11 cellular contexts compared by ENCODE assay signal in the genomic region with DNA sequence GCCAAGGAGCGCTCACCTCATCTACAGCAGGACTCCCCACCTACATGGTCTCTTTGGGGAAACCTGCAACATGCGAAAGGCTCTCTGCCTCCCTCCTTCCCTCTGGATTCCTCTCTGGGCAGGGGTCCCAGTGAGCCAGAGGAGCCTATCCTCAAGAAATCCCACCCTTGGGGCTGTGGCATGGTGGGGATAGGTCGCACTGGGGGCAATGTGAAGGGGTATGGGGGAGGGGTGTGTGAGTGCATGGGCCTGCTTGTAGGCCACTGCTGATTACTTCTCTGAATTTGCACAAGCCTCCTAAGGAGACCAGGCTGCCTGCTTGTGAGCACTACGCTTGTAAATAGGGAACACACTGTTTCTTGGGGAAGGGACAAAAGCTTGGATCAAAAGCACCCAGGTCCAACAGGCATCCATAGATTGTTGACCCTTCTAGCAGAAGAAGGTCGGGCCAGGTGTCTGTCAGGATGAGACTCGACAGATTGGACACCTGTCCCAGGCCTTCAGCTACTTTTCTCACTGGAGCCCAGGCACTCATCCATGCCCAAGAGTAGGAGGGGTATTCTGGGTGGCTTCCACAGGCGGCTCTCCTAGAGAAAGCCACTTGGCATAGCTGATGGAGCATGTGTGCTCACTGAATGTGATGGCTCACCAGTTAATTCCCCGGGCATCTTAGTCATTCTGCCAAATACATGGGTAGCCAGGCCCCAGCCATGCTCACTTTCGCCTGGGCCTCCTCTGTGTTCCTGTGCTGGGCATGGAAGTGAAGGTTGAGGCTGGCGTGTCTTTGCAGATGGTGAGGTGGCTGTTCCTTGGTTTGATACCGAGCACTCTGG.
A peak's percentile ranks its signal among the peaks of the same experiment; 100 is the strongest.
DNase-seq lines count a peak whose midpoint lies in the region; ATAC-seq, FAIRE-seq and TF ChIP-seq lines count a peak whose summit lies in the region.
"Had no signal": no experiment of that assay in that cellular context is flagged by ENCODE, and none has a peak within 500 bp of the region (broad histone marks: within the 10 kb centered on the region; RNA-seq: fewer than 3 reads in every experiment).

No MANE protein-coding gene starts in this region.

- H3K4me1 Mint-ChIP-seq in CD8-positive, alpha-beta T cell (ENCODE audit: low read depth) = peaks cover 31% of the 10 kb centered on the region
- H3K4me1 Mint-ChIP-seq in IgD-negative memory B cell = peaks cover 21 to 44% (median 29%) of the 10 kb centered on the region in 3 donors

- no peak for TF ChIP-seq POLR2A in esophagus muscularis mucosa (IDR thresholded peaks at IDR 0.05; ENCODE audit: low read depth)

- no peak for TF ChIP-seq EP300 in esophagus muscularis mucosa (IDR thresholded peaks at IDR 0.05)

- TF ChIP-seq CTCF in CD8-positive, alpha-beta T cell (IDR thresholded peaks at IDR 0.05) = no peak
- TF ChIP-seq CTCF in esophagus muscularis mucosa (IDR thresholded peaks at IDR 0.05) = no peak

- no peaks in the 10 kb centered on the region for H3K27me3 Mint-ChIP-seq in CD8-positive, alpha-beta T cell (ENCODE audit: low read depth)
- no peaks in the 10 kb centered on the region for H3K27me3 Mint-ChIP-seq in IgD-negative memory B cell
- H3K27me3 Mint-ChIP-seq: activated T-helper 17 cell treated with anti-CD3 and anti-CD28 coated beads, Interleukin-2, amount 50 U/mL, for 72 hours had no signal

- peaks cover 27% of the 10 kb centered on the region for H3K36me3 Mint-ChIP-seq in CD8-positive, alpha-beta T cell
- peaks cover 2% of the 10 kb centered on the region for H3K36me3 Mint-ChIP-seq in IgD-negative memory B cell

- H3K9me3 Mint-ChIP-seq in CD8-positive, alpha-beta T cell = no peaks in the 10 kb centered on the region
- no peaks in the 10 kb centered on the region for H3K9me3 Mint-ChIP-seq in IgD-negative memory B cell
- H3K9me3 Mint-ChIP-seq: activated T-helper 17 cell treated with anti-CD3 and anti-CD28 coated beads, Interleukin-2, amount 50 U/mL, for 72 hours; T-helper 1 cell treated with Interleukin-12 subunit alpha and Interleukin-12 subunit beta and Interleukin-4 antibody, amounts not matched to agents 30 μg/mL and 1 μg/mL, for 36 hours had no signal

- WGBS in esophagus muscularis mucosa = 82% methylated on average over 9 of the region's 11 CpGs
- 78 to 91% (median 91%) methylated on average over 10 to 11 of the region's 11 CpGs for WGBS in small intestine, 3 donors

- no peaks in the 10 kb centered on the region for H3K9me3 ChIP-seq in CD8-positive, alpha-beta T cell (ENCODE audit: low read length)
- no peaks in the 10 kb centered on the region for H3K9me3 ChIP-seq in endocrine pancreas (ENCODE audit: control insufficient read depth, low read length)
- no peaks in the 10 kb centered on the region for H3K9me3 ChIP-seq in esophagus muscularis mucosa
- H3K9me3 ChIP-seq in small intestine (ENCODE audit: control insufficient read depth, low read depth) = no peaks in the 10 kb centered on the region
- H3K9me3 ChIP-seq: pancreas had no signal

- no peak for DNase-seq in CD8-positive, alpha-beta T cell
- DNase-seq in posterior vena cava (ENCODE audit: low spot score) = peak; percentile 54
- DNase-seq in OCI-M1 (lab: John Stamatoyannopoulos, UW) = no peak
- no peak for DNase-seq in dermis blood vessel endothelial cell
- no peak for DNase-seq in esophagus muscularis mucosa (ENCODE audit: extremely low spot score)
- DNase-seq in small intestine = no peak

- peak overlapping the region; percentile 71 for H3K27ac Mint-ChIP-seq in CD8-positive, alpha-beta T cell
- peak overlapping the region; percentile 70 to 91 (median 86) for H3K27ac Mint-ChIP-seq in IgD-negative memory B cell
- H3K27ac Mint-ChIP-seq: activated T-helper 17 cell treated with anti-CD3 and anti-CD28 coated beads, Interleukin-2, amount 50 U/mL, for 72 hours; T-helper 1 cell treated with Interleukin-12 subunit alpha and Interleukin-12 subunit beta and Interleukin-4 antibody, amounts not matched to agents 30 μg/mL and 1 μg/mL, for 36 hours had no signal

- FAIRE-seq in small intestine (lab: Jason Lieb, UNC) = no peak

- intact Hi-C loops in CD8-positive, alpha-beta T cell (cut with DNase I, micrococcal nuclease) = loop anchor here (1.0 to 10.0 kb wide), 5 partner anchors 42 to 791 kb away; a partner anchor contains a TSS
- intact Hi-C loops in posterior vena cava (cut with DNase I) = loop anchor here in 1 of 2 donors (10.0 kb wide), 1 partner anchor 171 kb away; no protein-coding TSS in a partner anchor
- intact Hi-C loops in esophagus muscularis mucosa (cut with DNase I) = no loop called here

- no peak overlapping the region for H3K27ac ChIP-seq in CD8-positive, alpha-beta T cell (ENCODE audit: low read depth, low read length)
- H3K27ac ChIP-seq in esophagus muscularis mucosa (replicated peaks in 1 of 4) (peak overlapping the region in 1 of 4 donors; percentile 86), small intestine (ENCODE audit: low read depth in 1 of 2, low read length in 1 of 2) (no peak overlapping the region)

- no peak for ATAC-seq in CD8-positive, alpha-beta T cell

- H3K36me3 ChIP-seq in CD8-positive, alpha-beta T cell (ENCODE audit: insufficient read depth, low read length) = no peaks in the 10 kb centered on the region
- no peaks in the 10 kb centered on the region for H3K36me3 ChIP-seq in endocrine pancreas (ENCODE audit: control insufficient read depth, insufficient read depth, low read length)
- no peaks in the 10 kb centered on the region for H3K36me3 ChIP-seq in esophagus muscularis mucosa
- no peaks in the 10 kb centered on the region for H3K36me3 ChIP-seq in small intestine (ENCODE audit: control insufficient read depth in 2 of 2, insufficient read depth in 2 of 2, low read length in 2 of 2)
- H3K36me3 ChIP-seq: pancreas had no signal

- CTCF ChIA-PET in CD8-positive, alpha-beta T cell (lab: Charles Lee) = interaction anchor here (1.2 to 1.3 kb wide), 2 partner anchors 42 to 174 kb away, joined by 3 to 10 read pairs; no protein-coding TSS in a partner anchor

- POLR2A ChIA-PET in CD8-positive, alpha-beta T cell (lab: Charles Lee) = no interaction called here

- H3K4me1 ChIP-seq in CD8-positive, alpha-beta T cell (ENCODE audit: insufficient read depth, low read length) = peaks cover 23% of the 10 kb centered on the region
- H3K4me1 ChIP-seq in endocrine pancreas (ENCODE audit: control insufficient read depth, insufficient read depth, low read length) = no peaks in the 10 kb centered on the region
- peaks cover 4 to 22% (median 10%) of the 10 kb centered on the region in 4 donors for H3K4me1 ChIP-seq in esophagus muscularis mucosa
- H3K4me1 ChIP-seq in small intestine (ENCODE audit: control insufficient read depth in 2 of 2, insufficient read depth in 1 of 2, low read depth in 1 of 2, low read length in 1 of 2) = no peaks in the 10 kb centered on the region
- H3K4me1 ChIP-seq: pancreas had no signal

- no peak overlapping the region for H3K4me3 ChIP-seq in CD8-positive, alpha-beta T cell (ENCODE audit: low read depth, low read length)
- no peak overlapping the region for H3K4me3 ChIP-seq in endocrine pancreas (ENCODE audit: control insufficient read depth, insufficient read depth, low read length)
- peak overlapping the region in 2 of 4 donors; percentile 62 to 64 for H3K4me3 ChIP-seq in esophagus muscularis mucosa
- H3K4me3 ChIP-seq in small intestine (ENCODE audit: low read depth in 1 of 2, low read length in 2 of 2) = no peak overlapping the region

- H3K9ac ChIP-seq in endocrine pancreas (ENCODE audit: control insufficient read depth, insufficient read depth, low read length) = peak overlapping the region; percentile 13

- H3K27me3 ChIP-seq in CD8-positive, alpha-beta T cell (ENCODE audit: insufficient read depth, low read length) = no peaks in the 10 kb centered on the region
- H3K27me3 ChIP-seq in endocrine pancreas (ENCODE audit: control insufficient read depth, insufficient read depth, low read length) (no peaks in the 10 kb centered on the region), esophagus muscularis mucosa (no peaks in the 10 kb centered on the region), small intestine (ENCODE audit: control insufficient read depth in 2 of 2, insufficient read depth in 2 of 2, low read length in 2 of 2) (no peaks in the 10 kb centered on the region)
- H3K27me3 ChIP-seq: pancreas had no signal

- H3K4me3 Mint-ChIP-seq in CD8-positive, alpha-beta T cell = no peak overlapping the region
- H3K4me3 Mint-ChIP-seq in IgD-negative memory B cell = peak overlapping the region in 2 of 4 donors; percentile 92 to 98
- H3K4me3 Mint-ChIP-seq: activated T-helper 17 cell treated with anti-CD3 and anti-CD28 coated beads, Interleukin-2, amount 50 U/mL, for 72 hours had no signal
